In the genomic region with DNA sequence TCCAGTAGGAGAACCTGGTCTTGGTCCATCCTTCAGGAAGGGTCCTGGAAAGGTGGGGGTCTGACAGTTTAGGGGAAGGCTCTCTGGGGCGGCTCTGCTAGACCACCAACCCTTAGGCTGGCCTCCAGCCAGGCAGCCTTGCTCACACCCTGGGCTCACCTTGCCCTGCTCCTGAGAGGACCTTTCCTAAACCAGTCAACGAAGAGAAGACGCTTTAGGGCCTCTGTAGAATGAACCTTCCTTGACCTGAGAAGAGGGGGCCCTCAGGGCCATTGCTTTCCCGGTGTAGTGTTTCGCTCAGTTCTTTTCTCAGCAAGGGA, we compare ENCODE assay signal across 8 cellular contexts. TPM values are rescaled to one million over a fixed set of nuclear protein-coding genes. Genes with fewer than 3 reads are reported as not detected.
A peak's percentile ranks its signal among the peaks of the same experiment; 100 is the strongest.
DNase-seq lines count a peak whose midpoint lies in the region; ATAC-seq and TF ChIP-seq lines count a peak whose summit lies in the region.

No MANE protein-coding gene starts in this region.

- H3K27me3 Mint-ChIP-seq in activated T-cell treated with anti-CD3 and anti-CD28 coated beads, Interleukin-2, amount 50 U/mL, for 4 hours (ENCODE audit: low read depth), result no peaks in the 10 kb centered on the region
- no peaks in the 10 kb centered on the region for H3K27me3 Mint-ChIP-seq in activated naive CD8-positive, alpha-beta T cell treated with anti-CD3 and anti-CD28 coated beads for 36 hours

- H3K27ac Mint-ChIP-seq in activated naive CD8-positive, alpha-beta T cell treated with anti-CD3 and anti-CD28 coated beads for 36 hours, result peak overlapping the region; percentile 94

- TF ChIP-seq CTCF in kidney epithelial cell (IDR thresholded peaks at IDR 0.05; ENCODE audit: insufficient read depth, low read length, poor library complexity, severe bottlenecking) (no peak), transverse colon (IDR thresholded peaks at IDR 0.05) (no peak)

- peak overlapping the region; percentile 90 for H3K4me3 Mint-ChIP-seq in activated T-cell treated with anti-CD3 and anti-CD28 coated beads, Interleukin-2, amount 50 U/mL, for 4 hours
- H3K4me3 Mint-ChIP-seq in activated naive CD8-positive, alpha-beta T cell treated with anti-CD3 and anti-CD28 coated beads for 36 hours, result peak overlapping the region; percentile 98

- no peaks in the 10 kb centered on the region for H3K9me3 Mint-ChIP-seq in activated T-cell treated with anti-CD3 and anti-CD28 coated beads, Interleukin-2, amount 50 U/mL, for 4 hours
- no peaks in the 10 kb centered on the region for H3K9me3 Mint-ChIP-seq in activated naive CD8-positive, alpha-beta T cell treated with anti-CD3 and anti-CD28 coated beads for 36 hours

- in situ Hi-C loops in transverse colon (cut with MboI; ENCODE audit: low pct_ligation_motif_present in 1 of 4, low pct_unique_long_range_greater_than_20kb in 1 of 4, low sequenced_read_pairs in 3 of 4), result no loop called here

- H3K4me3 ChIP-seq in kidney epithelial cell (ENCODE audit: low read depth, low read length) (peak overlapping the region; percentile 83), transverse colon (peak overlapping the region in 3 of 4 donors; percentile 43 to 56 (median 52))

- H3K27ac ChIP-seq in transverse colon, result peak overlapping the region; percentile 89 to 97 (median 94)

- H3K4me1 Mint-ChIP-seq in activated T-cell treated with anti-CD3 and anti-CD28 coated beads, Interleukin-2, amount 50 U/mL, for 4 hours (ENCODE audit: low read depth), result peaks cover 62% of the 10 kb centered on the region
- H3K4me1 Mint-ChIP-seq in activated naive CD8-positive, alpha-beta T cell treated with anti-CD3 and anti-CD28 coated beads for 36 hours, result peaks cover 45% of the 10 kb centered on the region

- H3K36me3 ChIP-seq in kidney epithelial cell (ENCODE audit: control insufficient read depth, insufficient read depth, low read length) (no peaks in the 10 kb centered on the region), transverse colon (peaks cover 0 to 4% (median 0%) of the 10 kb centered on the region in 4 donors)

- intact Hi-C loops in transverse colon (cut with DNase I; ENCODE audit: low total_unique reads), result no loop called here

- WGBS in transverse colon (ENCODE audit: low coverage in 1 of 2), 2 donors, result 70% methylated on average over 5 of the region's 5 CpGs; no CpG with 5 or more reads in 1 of the 2 donors

- no peak for TF ChIP-seq EP300 in transverse colon (IDR thresholded peaks at IDR 0.05; ENCODE audit: low read depth)

- peaks cover 18 to 46% (median 40%) of the 10 kb centered on the region in 4 donors for H3K4me1 ChIP-seq in transverse colon

- ATAC-seq in activated T-cell treated with anti-CD3 and anti-CD28 coated beads, Interleukin-2, amount 50 U/mL, for 4 hours, result no peak
- ATAC-seq in HG02642 (IDR thresholded peaks at IDR 0.05; ENCODE audit: poor library complexity, unreplicated experiment), result no peak

- DNase-seq in activated T-cell treated with anti-CD3 and anti-CD28 coated beads, Interleukin-2, amount 50 U/mL, for 4 hours, result no peak
- DNase-seq in activated T-cell treated with anti-CD3 and anti-CD28 coated beads for 4 hours, result no peak
- DNase-seq in activated naive CD8-positive, alpha-beta T cell treated with anti-CD3 and anti-CD28 coated beads for 36 hours, result no peak
- no peak for DNase-seq in kidney epithelial cell (ENCODE audit: low read depth)
- DNase-seq in transverse colon, result no peak
- DNase-seq in SW480 (ENCODE audit: low spot score), result no peak
- DNase-seq in OCI-M1 (lab: John Stamatoyannopoulos, UW), result no peak

- H3K27me3 ChIP-seq in kidney epithelial cell (ENCODE audit: control insufficient read depth, insufficient read depth, low read length) (no peaks in the 10 kb centered on the region), transverse colon (no peaks in the 10 kb centered on the region)

- TF ChIP-seq POLR2A in transverse colon (IDR thresholded peaks at IDR 0.05), result no peak

- peaks cover 8% of the 10 kb centered on the region for H3K36me3 Mint-ChIP-seq in activated T-cell treated with anti-CD3 and anti-CD28 coated beads, Interleukin-2, amount 50 U/mL, for 4 hours (ENCODE audit: insufficient read depth)
- H3K36me3 Mint-ChIP-seq in activated naive CD8-positive, alpha-beta T cell treated with anti-CD3 and anti-CD28 coated beads for 36 hours, result peaks cover 33% of the 10 kb centered on the region

- H3K9me3 ChIP-seq in transverse colon, result no peaks in the 10 kb centered on the region

RNA-seq across cellular contexts. Expression of gene CDC25B, which starts 1.1 kb away (rescaled TPM):
- 10 to 100 TPM; 32.8 to 40.8 (median 34.7) TPM for total RNA-seq in activated T-cell treated with anti-CD3 and anti-CD28 coated beads, Interleukin-2, amount 50 U/mL, for 4 hours
- 10 to 100 TPM; 54.6 to 60.9 TPM for total RNA-seq in activated naive CD8-positive, alpha-beta T cell treated with anti-CD3 and anti-CD28 coated beads for 36 hours
- 8.3 and 13.0 TPM in 2 replicates for total RNA-seq in kidney epithelial cell
- total RNA-seq in transverse colon, result 10 to 100 TPM; 14.1 to 89.4 (median 39.5) TPM

RNA-seq across cellular contexts. Expression of gene CENPB, which starts 10.6 kb away (rescaled TPM):
- total RNA-seq in activated T-cell treated with anti-CD3 and anti-CD28 coated beads, Interleukin-2, amount 50 U/mL, for 4 hours, result 10 to 100 TPM; 77.9 to 91.4 (median 89.2) TPM
- total RNA-seq in activated naive CD8-positive, alpha-beta T cell treated with anti-CD3 and anti-CD28 coated beads for 36 hours, result 10 to 100 TPM; 54.6 to 59.0 TPM
- total RNA-seq in kidney epithelial cell (66.2 and 73.3 TPM in 2 replicates), transverse colon (10 to 100 TPM; 66.6 to 83.1 (median 72.8) TPM)

RNA-seq across cellular contexts. Expression of gene SPEF1, which starts 15.9 kb away (rescaled TPM):
- under 1 TPM in 1 of 3 donors, not detected in 2; 0.18 TPM for total RNA-seq in activated T-cell treated with anti-CD3 and anti-CD28 coated beads, Interleukin-2, amount 50 U/mL, for 4 hours
- under 1 TPM; 0.12 to 0.23 TPM for total RNA-seq in activated naive CD8-positive, alpha-beta T cell treated with anti-CD3 and anti-CD28 coated beads for 36 hours
- total RNA-seq in kidney epithelial cell, result 0.07 TPM in 1 of 2 replicates, not detected in the other
- under 1 TPM in 1 of 4 donors, not detected in 3; 0.14 TPM for total RNA-seq in transverse colon

RNA-seq across cellular contexts. Expression of gene AP5S1, which starts 23.2 kb away (rescaled TPM):
- total RNA-seq in activated T-cell treated with anti-CD3 and anti-CD28 coated beads, Interleukin-2, amount 50 U/mL, for 4 hours, result 10 to 100 TPM; 14.2 to 17.3 (median 14.7) TPM
- total RNA-seq in activated naive CD8-positive, alpha-beta T cell treated with anti-CD3 and anti-CD28 coated beads for 36 hours, result 10 to 100 TPM; 11.1 to 11.7 TPM
- total RNA-seq in kidney epithelial cell (13.7 and 15.0 TPM in 2 replicates), transverse colon (10 to 100 TPM in 3 of 4 donors, 1 to 10 TPM in 1; 9.1 to 38.5 (median 17.0) TPM)

RNA-seq across cellular contexts. Expression of gene ADISSP, which starts 29.6 kb away (rescaled TPM):
- 100 to 1,000 TPM in 1 of 3 donors, 10 to 100 TPM in 2; 63.3 to 102 (median 84.2) TPM for total RNA-seq in activated T-cell treated with anti-CD3 and anti-CD28 coated beads, Interleukin-2, amount 50 U/mL, for 4 hours
- total RNA-seq in activated naive CD8-positive, alpha-beta T cell treated with anti-CD3 and anti-CD28 coated beads for 36 hours, result 10 to 100 TPM; 63.5 to 63.8 TPM
- total RNA-seq in kidney epithelial cell (34.8 and 35.2 TPM in 2 replicates), transverse colon (10 to 100 TPM in 3 of 4 donors, 1 to 10 TPM in 1; 3.0 to 19.9 (median 16.3) TPM)
